ENCODE assay signal across 18 cellular contexts in the genomic region with DNA sequence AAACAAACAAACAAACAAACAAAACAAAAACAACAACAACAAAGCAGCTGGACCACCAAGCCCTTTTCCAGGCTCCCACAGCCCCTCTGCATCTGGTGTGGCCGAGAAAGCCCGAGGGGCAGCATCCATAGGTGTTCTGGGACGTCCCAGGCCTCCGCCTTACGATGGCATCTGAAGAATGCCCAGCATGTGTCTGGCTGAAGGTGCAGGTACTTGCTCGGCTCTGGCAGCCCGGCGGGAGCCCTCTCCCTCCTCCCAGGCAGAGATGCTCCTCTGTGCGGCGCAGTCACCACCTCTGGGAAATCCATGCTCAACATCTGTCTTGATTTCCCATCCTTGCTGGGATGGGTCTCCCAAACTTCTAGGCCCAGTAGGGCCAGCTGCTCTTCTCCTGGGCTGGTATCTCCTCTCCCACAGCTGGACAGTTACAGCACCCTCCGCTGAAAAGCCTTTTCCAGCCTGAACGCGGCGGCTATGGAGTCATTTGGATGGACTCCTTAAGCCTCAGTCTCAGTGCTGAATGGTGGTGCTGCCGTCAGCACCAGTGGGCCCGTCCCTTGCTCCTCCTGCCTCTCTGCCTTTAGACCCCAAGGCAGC. TPM values are rescaled to one million over a fixed set of nuclear protein-coding genes. Genes with fewer than 3 reads are reported as not detected.
A peak's percentile ranks its signal among the peaks of the same experiment; 100 is the strongest.
DNase-seq lines count a peak whose midpoint lies in the region; ATAC-seq, FAIRE-seq and TF ChIP-seq lines count a peak whose summit lies in the region.
"Had no signal": no experiment of that assay in that cellular context is flagged by ENCODE, and none has a peak within 500 bp of the region (broad histone marks: within the 10 kb centered on the region; RNA-seq: fewer than 3 reads in every experiment).

No MANE protein-coding gene starts in this region.

- TF ChIP-seq CTCF in left ventricle myocardium inferior (IDR thresholded peaks at IDR 0.05; ENCODE audit: borderline replicate concordance) (no peak), mammary epithelial cell (conservative IDR thresholded peaks at IDR 0.05 in 1 of 2, IDR thresholded peaks at IDR 0.05 in 1 of 2; ENCODE audit: extremely low read depth in 1 of 2, insufficient read depth in 1 of 2, low read depth in 1 of 2, low read length in 2 of 2) (no peak)

- H3K36me3 ChIP-seq in left ventricle myocardium inferior: no peaks in the 10 kb centered on the region
- no peaks in the 10 kb centered on the region for H3K36me3 ChIP-seq in mammary epithelial cell (ENCODE audit: insufficient read depth, low read length)
- no peaks in the 10 kb centered on the region for H3K36me3 ChIP-seq in mesendoderm (ENCODE audit: control insufficient read depth, insufficient read depth, low read length)

- H2AFZ ChIP-seq in mammary epithelial cell (ENCODE audit: low read depth, low read length): no peak overlapping the region
- H2AFZ ChIP-seq: GM23248 had no signal

- WGBS in right cardiac atrium: 70% methylated on average over 16 of the region's 16 CpGs
- WGBS in mammary epithelial cell (ENCODE audit: low coverage, missing lambda C conversion rate): 46% methylated on average over 15 of the region's 16 CpGs
- WGBS in mesendoderm (ENCODE audit: extremely low coverage, insufficient coverage, low lambda C conversion rate): no CpG with 5 or more reads among the region's 16 CpGs

- H4K5ac ChIP-seq in mesendoderm (ENCODE audit: low read length): no peak overlapping the region

- no peak overlapping the region for H4K8ac ChIP-seq in mesendoderm (ENCODE audit: low read depth, low read length)

- H2AK5ac ChIP-seq in mesendoderm (ENCODE audit: low read length): no peak overlapping the region

- ATAC-seq in right cardiac atrium: no peak
- no peak for ATAC-seq in GM21381 (IDR thresholded peaks at IDR 0.05; ENCODE audit: unreplicated experiment)
- ATAC-seq: left lobe of liver had no signal

- H3K9me3 ChIP-seq in left ventricle myocardium inferior (replicated peaks): no peaks in the 10 kb centered on the region
- no peaks in the 10 kb centered on the region for H3K9me3 ChIP-seq in right cardiac atrium (ENCODE audit: control insufficient read depth, low read length)
- no peaks in the 10 kb centered on the region for H3K9me3 ChIP-seq in mammary epithelial cell (replicated peaks; ENCODE audit: insufficient read depth, low read length)

- peaks cover 12% of the 10 kb centered on the region for H3K4me1 ChIP-seq in left ventricle myocardium inferior
- no peaks in the 10 kb centered on the region for H3K4me1 ChIP-seq in right cardiac atrium (ENCODE audit: control insufficient read depth, insufficient read depth, low read length)
- H3K4me1 ChIP-seq in mammary epithelial cell (ENCODE audit: insufficient read depth, low read length): peaks cover 27% of the 10 kb centered on the region
- peaks cover 7% of the 10 kb centered on the region for H3K4me1 ChIP-seq in mesendoderm (ENCODE audit: control insufficient read depth, low read depth, low read length)

- no peaks in the 10 kb centered on the region for H3K79me1 ChIP-seq in mesendoderm (ENCODE audit: low read length)

- H3K79me2 ChIP-seq in mammary epithelial cell (ENCODE audit: insufficient read depth, low read length): no peaks in the 10 kb centered on the region
- H3K79me2 ChIP-seq in mesendoderm (ENCODE audit: control insufficient read depth, insufficient read depth, low read length): no peaks in the 10 kb centered on the region

- intact Hi-C loops in left ventricle myocardium inferior (cut with micrococcal nuclease): no loop called here
- intact Hi-C loops in right cardiac atrium (cut with DNase I): no loop called here
- intact Hi-C loops in mammary epithelial cell (cut with micrococcal nuclease): loop anchor here (2.0 kb wide), 1 partner anchor 34 kb away; no protein-coding TSS in a partner anchor

- H3K4me3 ChIP-seq in left ventricle myocardium inferior (no peak overlapping the region), right cardiac atrium (ENCODE audit: low read length) (no peak overlapping the region), mammary epithelial cell (replicated peaks in 1 of 3; ENCODE audit: insufficient read depth in 1 of 3, low read depth in 2 of 3, low read length in 3 of 3) (no peak overlapping the region), mesendoderm (ENCODE audit: low read length) (no peak overlapping the region)
- H3K4me3 ChIP-seq: GM23248, SK-N-MC had no signal

- no peaks in the 10 kb centered on the region for H4K20me1 ChIP-seq in mammary epithelial cell (ENCODE audit: insufficient read depth, low read length)

- dilution Hi-C loops in mammary epithelial cell (cut with HindIII; ENCODE audit: low sequenced_read_pairs): loop anchor here (5.0 kb wide), 2 partner anchors 38 to 88 kb away; no protein-coding TSS in a partner anchor

- H3K27me3 ChIP-seq in left ventricle myocardium inferior (ENCODE audit: low read depth): no peaks in the 10 kb centered on the region
- H3K27me3 ChIP-seq in right cardiac atrium (ENCODE audit: control insufficient read depth, insufficient read depth): no peaks in the 10 kb centered on the region
- H3K27me3 ChIP-seq in mammary epithelial cell (ENCODE audit: insufficient read depth, low read length): no peaks in the 10 kb centered on the region
- H3K27me3 ChIP-seq in mesendoderm (ENCODE audit: insufficient read depth, low read length, poor library complexity): no peaks in the 10 kb centered on the region

- no peak overlapping the region for H3K18ac ChIP-seq in mesendoderm (ENCODE audit: low read length)

- in situ Hi-C loops in mammary epithelial cell (cut with MboI; ENCODE audit: low sequenced_read_pairs in 2 of 2): no loop called here

- H2BK15ac ChIP-seq in mesendoderm (replicated peaks; ENCODE audit: low read depth): no peak overlapping the region

- H3K23ac ChIP-seq in mesendoderm (ENCODE audit: low read length): no peak overlapping the region

- CTCF ChIA-PET in mammary epithelial cell (lab: Charles Lee; ENCODE audit: low non-redundant PET): no interaction called here

- no peak overlapping the region for H2BK120ac ChIP-seq in mesendoderm (ENCODE audit: low read depth, low read length)

- H2BK5ac ChIP-seq in mesendoderm (ENCODE audit: low read length): no peak overlapping the region

- FAIRE-seq in urothelium cell line (lab: Jason Lieb, UNC): no peak

- H3K9ac ChIP-seq in mammary epithelial cell (ENCODE audit: insufficient read depth, low read length): no peak overlapping the region
- no peak overlapping the region for H3K9ac ChIP-seq in mesendoderm (ENCODE audit: low read length)
- H3K9ac ChIP-seq: GM23248 had no signal

- H3K27ac ChIP-seq in left ventricle myocardium inferior (replicated peaks) (no peak overlapping the region), right cardiac atrium (ENCODE audit: low read length) (no peak overlapping the region), mammary epithelial cell (ENCODE audit: insufficient read depth, low read depth, low read length) (no peak overlapping the region), mesendoderm (ENCODE audit: low read depth, low read length) (no peak overlapping the region)
- H3K27ac ChIP-seq: GM23248, SK-N-MC had no signal

- BruUV-seq in mammary epithelial cell (replicated peaks; lab: Mats Ljungman, UMichigan): no TSS peak

- H3K4ac ChIP-seq in mesendoderm (ENCODE audit: low read depth, low read length): no peak overlapping the region

- DNase-seq in left ventricle myocardium inferior: peak; percentile 6
- no peak for DNase-seq in right cardiac atrium
- DNase-seq in mammary epithelial cell: peak; percentile 30
- DNase-seq in mesendoderm: peak; percentile 79
- peak; percentile 66 for DNase-seq in urothelium cell line (ENCODE audit: low spot score)
- no peak for DNase-seq in NCI-H2227 (lab: John Stamatoyannopoulos, UW; ENCODE audit: unreplicated experiment)
- no peak for DNase-seq in DMS53 (lab: John Stamatoyannopoulos, UW)
- DNase-seq: activated CD4-positive, alpha-beta memory T cell treated with anti-CD3 and anti-CD28 coated beads for 36 hours; amygdala; GM23248; hippocampal formation; naive B cell; NCI-H524 had no signal

- H3K4me2 ChIP-seq in mammary epithelial cell (ENCODE audit: insufficient read depth, low read depth, low read length): peak overlapping the region; percentile 13
- no peak overlapping the region for H3K4me2 ChIP-seq in mesendoderm (ENCODE audit: low read length)

- H3K56ac ChIP-seq in mesendoderm (ENCODE audit: low read length): no peak overlapping the region

RNA-seq across cellular contexts. Expression of gene PSAPL1, which starts 4.3 kb away (rescaled TPM):
- total RNA-seq in left ventricle myocardium inferior (not detected), right cardiac atrium (not detected), mammary epithelial cell (under 1 TPM in 1 of 2 donors, not detected in 1; under 0.01 TPM)
- polyA plus RNA-seq in right cardiac atrium (not detected), mammary epithelial cell (0.01 TPM)
- polyA minus RNA-seq in mammary epithelial cell: not detected
- polyA plus RNA-seq in mesendoderm (2013, experiment 1 of 2): 0.03 TPM
- 0.03 TPM for polyA plus RNA-seq in mesendoderm (2013, experiment 2 of 2)
- total RNA-seq: activated CD4-positive, alpha-beta memory T cell treated with anti-CD3 and anti-CD28 coated beads for 36 hours; CD8-positive, alpha-beta memory T cell; cerebellum; GM23248; left lobe of liver had no signal
- polyA plus RNA-seq: CD8-positive, alpha-beta memory T cell; GM23248 had no signal

Comparison
In these comparisons a context has a peak if more than half of its experiments do, and no peak if none do; other contexts are left out.
1. DNase-seq: peak in left ventricle myocardium inferior (single experiment), mammary epithelial cell (single experiment), mesendoderm (single experiment) and urothelium cell line (single experiment); none in right cardiac atrium (0 of 3), NCI-H2227 (single experiment) and DMS53 (single experiment).